ENCODE assay signal across 1 cellular context in the genomic region with DNA sequence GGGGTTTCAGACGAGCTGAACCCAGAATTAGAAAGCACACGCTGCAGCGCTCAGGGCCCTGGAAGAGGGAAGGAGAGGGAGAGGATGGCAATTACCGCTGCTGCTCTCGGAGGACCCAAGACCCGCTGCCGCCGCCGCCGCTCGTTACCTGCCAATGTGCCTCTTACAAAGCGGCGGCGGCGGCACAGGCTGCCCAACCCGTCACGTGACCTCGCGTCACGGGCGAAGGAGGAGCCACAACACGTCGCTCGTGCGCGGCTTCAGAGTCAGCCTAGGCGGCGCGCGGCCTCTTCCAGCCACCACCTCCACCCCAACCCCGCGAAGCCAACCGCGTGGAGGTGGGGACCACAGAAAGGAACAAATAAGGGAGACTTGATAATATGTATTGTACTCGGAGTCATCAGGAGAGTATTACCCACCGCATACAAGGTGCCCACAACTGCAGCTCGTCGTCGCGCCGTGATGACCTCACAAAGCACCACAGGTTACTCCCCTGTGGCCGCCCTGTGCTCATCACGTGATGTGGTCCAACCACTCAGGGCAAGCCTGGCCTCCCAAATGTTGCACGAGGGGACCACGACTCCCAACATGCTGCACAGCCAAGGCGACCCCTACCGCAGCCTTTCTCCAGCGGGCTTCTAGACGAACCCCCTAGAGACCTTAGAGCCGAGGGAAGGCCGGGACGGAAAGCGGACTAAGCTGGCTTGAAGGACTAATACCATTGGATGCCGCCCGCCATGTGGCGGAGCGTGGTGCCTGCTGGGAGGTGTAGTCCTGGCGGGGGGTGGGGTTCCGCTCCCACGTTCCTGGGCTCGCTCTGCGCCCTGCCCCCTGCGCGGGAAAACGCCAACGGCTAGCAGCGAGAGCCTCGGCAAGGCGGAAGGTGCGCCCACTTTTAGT.
TF ChIP-seq lines count a peak whose summit lies in the region.

A gene with protein sequence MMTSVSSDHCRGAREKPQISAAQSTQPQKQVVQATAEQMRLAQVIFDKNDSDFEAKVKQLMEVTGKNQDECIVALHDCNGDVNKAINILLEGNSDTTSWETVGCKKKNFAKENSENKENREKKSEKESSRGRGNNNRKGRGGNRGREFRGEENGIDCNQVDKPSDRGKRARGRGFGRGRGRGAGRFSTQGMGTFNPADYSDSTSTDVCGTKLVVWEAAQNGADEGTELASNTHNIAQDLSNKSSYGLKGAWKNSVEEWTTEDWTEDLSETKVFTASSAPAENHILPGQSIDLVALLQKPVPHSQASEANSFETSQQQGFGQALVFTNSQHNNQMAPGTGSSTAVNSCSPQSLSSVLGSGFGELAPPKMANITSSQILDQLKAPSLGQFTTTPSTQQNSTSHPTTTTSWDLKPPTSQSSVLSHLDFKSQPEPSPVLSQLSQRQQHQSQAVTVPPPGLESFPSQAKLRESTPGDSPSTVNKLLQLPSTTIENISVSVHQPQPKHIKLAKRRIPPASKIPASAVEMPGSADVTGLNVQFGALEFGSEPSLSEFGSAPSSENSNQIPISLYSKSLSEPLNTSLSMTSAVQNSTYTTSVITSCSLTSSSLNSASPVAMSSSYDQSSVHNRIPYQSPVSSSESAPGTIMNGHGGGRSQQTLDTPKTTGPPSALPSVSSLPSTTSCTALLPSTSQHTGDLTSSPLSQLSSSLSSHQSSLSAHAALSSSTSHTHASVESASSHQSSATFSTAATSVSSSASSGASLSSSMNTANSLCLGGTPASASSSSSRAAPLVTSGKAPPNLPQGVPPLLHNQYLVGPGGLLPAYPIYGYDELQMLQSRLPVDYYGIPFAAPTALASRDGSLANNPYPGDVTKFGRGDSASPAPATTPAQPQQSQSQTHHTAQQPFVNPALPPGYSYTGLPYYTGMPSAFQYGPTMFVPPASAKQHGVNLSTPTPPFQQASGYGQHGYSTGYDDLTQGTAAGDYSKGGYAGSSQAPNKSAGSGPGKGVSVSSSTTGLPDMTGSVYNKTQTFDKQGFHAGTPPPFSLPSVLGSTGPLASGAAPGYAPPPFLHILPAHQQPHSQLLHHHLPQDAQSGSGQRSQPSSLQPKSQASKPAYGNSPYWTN (minus strand): TSS at position 158 of the 900 bp plus-strand sequence. CDS start 31,739 bp downstream, outside the sequence.

TF ChIP-seq in K562, 482 proteins besides CTCF, POLR2A, EP300 and RAD21 (continued from another document and continues in another):
- TF ChIP-seq, protein P1, sequence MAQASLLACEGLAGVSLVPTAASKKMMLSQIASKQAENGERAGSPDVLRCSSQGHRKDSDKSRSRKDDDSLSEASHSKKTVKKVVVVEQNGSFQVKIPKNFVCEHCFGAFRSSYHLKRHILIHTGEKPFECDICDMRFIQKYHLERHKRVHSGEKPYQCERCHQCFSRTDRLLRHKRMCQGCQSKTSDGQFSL (CRISPR knock-in tag; IDR thresholded peaks at IDR 0.05): no peak
- TF ChIP-seq, protein P1 (tag; IDR thresholded peaks at IDR 0.05): no peak
- TF ChIP-seq HMG20B (CRISPR knock-in tag; IDR thresholded peaks at IDR 0.05): no peak
- no peak for TF ChIP-seq GATA2 (CRISPR knock-in tag; IDR thresholded peaks at IDR 0.05)
- TF ChIP-seq, protein P2, sequence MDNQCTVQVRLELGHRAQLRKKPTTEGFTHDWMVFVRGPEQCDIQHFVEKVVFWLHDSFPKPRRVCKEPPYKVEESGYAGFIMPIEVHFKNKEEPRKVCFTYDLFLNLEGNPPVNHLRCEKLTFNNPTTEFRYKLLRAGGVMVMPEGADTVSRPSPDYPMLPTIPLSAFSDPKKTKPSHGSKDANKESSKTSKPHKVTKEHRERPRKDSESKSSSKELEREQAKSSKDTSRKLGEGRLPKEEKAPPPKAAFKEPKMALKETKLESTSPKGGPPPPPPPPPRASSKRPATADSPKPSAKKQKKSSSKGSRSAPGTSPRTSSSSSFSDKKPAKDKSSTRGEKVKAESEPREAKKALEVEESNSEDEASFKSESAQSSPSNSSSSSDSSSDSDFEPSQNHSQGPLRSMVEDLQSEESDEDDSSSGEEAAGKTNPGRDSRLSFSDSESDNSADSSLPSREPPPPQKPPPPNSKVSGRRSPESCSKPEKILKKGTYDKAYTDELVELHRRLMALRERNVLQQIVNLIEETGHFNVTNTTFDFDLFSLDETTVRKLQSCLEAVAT (IDR thresholded peaks at IDR 0.05): 0 out of 4 replicates have a peak, but pooled peaks of 1 of the 2 experiments have one; percentile 20
- no peak for TF ChIP-seq ZNF436 (CRISPR knock-in tag; IDR thresholded peaks at IDR 0.05)
- TF ChIP-seq, protein P3, sequence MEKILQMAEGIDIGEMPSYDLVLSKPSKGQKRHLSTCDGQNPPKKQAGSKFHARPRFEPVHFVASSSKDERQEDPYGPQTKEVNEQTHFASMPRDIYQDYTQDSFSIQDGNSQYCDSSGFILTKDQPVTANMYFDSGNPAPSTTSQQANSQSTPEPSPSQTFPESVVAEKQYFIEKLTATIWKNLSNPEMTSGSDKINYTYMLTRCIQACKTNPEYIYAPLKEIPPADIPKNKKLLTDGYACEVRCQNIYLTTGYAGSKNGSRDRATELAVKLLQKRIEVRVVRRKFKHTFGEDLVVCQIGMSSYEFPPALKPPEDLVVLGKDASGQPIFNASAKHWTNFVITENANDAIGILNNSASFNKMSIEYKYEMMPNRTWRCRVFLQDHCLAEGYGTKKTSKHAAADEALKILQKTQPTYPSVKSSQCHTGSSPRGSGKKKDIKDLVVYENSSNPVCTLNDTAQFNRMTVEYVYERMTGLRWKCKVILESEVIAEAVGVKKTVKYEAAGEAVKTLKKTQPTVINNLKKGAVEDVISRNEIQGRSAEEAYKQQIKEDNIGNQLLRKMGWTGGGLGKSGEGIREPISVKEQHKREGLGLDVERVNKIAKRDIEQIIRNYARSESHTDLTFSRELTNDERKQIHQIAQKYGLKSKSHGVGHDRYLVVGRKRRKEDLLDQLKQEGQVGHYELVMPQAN (IDR thresholded peaks at IDR 0.05; ENCODE audit: borderline replicate concordance): peak; percentile 95
- no peak for TF ChIP-seq SMARCB1 (IDR thresholded peaks at IDR 0.05; ENCODE audit: insufficient read length, low read depth)
- TF ChIP-seq, protein P4, sequence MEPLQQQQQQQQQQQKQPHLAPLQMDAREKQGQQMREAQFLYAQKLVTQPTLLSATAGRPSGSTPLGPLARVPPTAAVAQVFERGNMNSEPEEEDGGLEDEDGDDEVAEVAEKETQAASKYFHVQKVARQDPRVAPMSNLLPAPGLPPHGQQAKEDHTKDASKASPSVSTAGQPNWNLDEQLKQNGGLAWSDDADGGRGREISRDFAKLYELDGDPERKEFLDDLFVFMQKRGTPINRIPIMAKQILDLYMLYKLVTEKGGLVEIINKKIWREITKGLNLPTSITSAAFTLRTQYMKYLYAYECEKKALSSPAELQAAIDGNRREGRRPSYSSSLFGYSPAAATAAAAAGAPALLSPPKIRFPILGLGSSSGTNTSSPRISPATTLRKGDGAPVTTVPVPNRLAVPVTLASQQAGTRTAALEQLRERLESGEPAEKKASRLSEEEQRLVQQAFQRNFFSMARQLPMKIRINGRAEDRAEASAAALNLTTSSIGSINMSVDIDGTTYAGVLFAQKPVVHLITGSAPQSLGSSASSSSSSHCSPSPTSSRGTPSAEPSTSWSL (CRISPR knock-in tag; IDR thresholded peaks at IDR 0.05; ENCODE audit: borderline replicate concordance): no peak
- TF ChIP-seq SMARCC2 (IDR thresholded peaks at IDR 0.05; ENCODE audit: low read depth): no peak
- no peak for TF ChIP-seq SLC30A9 (CRISPR knock-in tag; IDR thresholded peaks at IDR 0.05)
- TF ChIP-seq, protein P5, sequence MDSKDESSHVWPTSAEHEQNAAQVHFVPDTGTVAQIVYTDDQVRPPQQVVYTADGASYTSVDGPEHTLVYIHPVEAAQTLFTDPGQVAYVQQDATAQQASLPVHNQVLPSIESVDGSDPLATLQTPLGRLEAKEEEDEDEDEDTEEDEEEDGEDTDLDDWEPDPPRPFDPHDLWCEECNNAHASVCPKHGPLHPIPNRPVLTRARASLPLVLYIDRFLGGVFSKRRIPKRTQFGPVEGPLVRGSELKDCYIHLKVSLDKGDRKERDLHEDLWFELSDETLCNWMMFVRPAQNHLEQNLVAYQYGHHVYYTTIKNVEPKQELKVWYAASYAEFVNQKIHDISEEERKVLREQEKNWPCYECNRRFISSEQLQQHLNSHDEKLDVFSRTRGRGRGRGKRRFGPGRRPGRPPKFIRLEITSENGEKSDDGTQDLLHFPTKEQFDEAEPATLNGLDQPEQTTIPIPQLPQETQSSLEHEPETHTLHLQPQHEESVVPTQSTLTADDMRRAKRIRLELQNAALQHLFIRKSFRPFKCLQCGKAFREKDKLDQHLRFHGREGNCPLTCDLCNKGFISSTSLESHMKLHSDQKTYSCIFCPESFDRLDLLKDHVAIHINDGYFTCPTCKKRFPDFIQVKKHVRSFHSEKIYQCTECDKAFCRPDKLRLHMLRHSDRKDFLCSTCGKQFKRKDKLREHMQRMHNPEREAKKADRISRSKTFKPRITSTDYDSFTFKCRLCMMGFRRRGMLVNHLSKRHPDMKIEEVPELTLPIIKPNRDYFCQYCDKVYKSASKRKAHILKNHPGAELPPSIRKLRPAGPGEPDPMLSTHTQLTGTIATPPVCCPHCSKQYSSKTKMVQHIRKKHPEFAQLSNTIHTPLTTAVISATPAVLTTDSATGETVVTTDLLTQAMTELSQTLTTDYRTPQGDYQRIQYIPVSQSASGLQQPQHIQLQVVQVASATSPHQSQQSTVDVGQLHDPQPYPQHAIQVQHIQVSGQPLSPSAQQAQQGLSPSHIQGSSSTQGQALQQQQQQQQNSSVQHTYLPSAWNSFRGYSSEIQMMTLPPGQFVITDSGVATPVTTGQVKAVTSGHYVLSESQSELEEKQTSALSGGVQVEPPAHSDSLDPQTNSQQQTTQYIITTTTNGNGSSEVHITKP (IDR thresholded peaks at IDR 0.05; ENCODE audit: partially characterized antibody): peak; percentile 84
- no peak for TF ChIP-seq CBX2 (IDR thresholded peaks at IDR 0.05; ENCODE audit: insufficient read depth, low read length, poor library complexity, severe bottlenecking)
- no peak for TF ChIP-seq ZNF224 (CRISPR knock-in tag; IDR thresholded peaks at IDR 0.05)
- peak; percentile 53; the same call in 1 of the 2 replicates for TF ChIP-seq ZBTB7A (IDR thresholded peaks at IDR 0.05; ENCODE audit: borderline replicate concordance, control insufficient read depth, low read depth, low read length)
- TF ChIP-seq, protein P6, sequence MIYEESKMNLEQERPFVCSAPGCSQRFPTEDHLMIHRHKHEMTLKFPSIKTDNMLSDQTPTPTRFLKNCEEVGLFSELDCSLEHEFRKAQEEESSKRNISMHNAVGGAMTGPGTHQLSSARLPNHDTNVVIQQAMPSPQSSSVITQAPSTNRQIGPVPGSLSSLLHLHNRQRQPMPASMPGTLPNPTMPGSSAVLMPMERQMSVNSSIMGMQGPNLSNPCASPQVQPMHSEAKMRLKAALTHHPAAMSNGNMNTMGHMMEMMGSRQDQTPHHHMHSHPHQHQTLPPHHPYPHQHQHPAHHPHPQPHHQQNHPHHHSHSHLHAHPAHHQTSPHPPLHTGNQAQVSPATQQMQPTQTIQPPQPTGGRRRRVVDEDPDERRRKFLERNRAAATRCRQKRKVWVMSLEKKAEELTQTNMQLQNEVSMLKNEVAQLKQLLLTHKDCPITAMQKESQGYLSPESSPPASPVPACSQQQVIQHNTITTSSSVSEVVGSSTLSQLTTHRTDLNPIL (CRISPR knock-in tag; IDR thresholded peaks at IDR 0.05): no peak
- TF ChIP-seq ZNF239 (CRISPR knock-in tag; IDR thresholded peaks at IDR 0.05): no peak
- TF ChIP-seq CREB1 (IDR thresholded peaks at IDR 0.05): peak; percentile 95
- peak; percentile 97 for TF ChIP-seq CREB1 (CRISPR knock-in tag; IDR thresholded peaks at IDR 0.05)
- TF ChIP-seq PHF21A (IDR thresholded peaks at IDR 0.05; ENCODE audit: borderline replicate concordance, low read depth): no peak
- no peak for TF ChIP-seq ZBTB1 (CRISPR knock-in tag; IDR thresholded peaks at IDR 0.05; ENCODE audit: borderline replicate concordance, low read depth)
- peak; percentile 95 for TF ChIP-seq TAF1 (IDR thresholded peaks at IDR 0.05; ENCODE audit: control insufficient read depth, extremely low read depth, insufficient read depth, low read length, severe bottlenecking)
- peak; percentile 93 for TF ChIP-seq BHLHE40 (IDR thresholded peaks at IDR 0.05; ENCODE audit: low read length)
- TF ChIP-seq, protein P7, sequence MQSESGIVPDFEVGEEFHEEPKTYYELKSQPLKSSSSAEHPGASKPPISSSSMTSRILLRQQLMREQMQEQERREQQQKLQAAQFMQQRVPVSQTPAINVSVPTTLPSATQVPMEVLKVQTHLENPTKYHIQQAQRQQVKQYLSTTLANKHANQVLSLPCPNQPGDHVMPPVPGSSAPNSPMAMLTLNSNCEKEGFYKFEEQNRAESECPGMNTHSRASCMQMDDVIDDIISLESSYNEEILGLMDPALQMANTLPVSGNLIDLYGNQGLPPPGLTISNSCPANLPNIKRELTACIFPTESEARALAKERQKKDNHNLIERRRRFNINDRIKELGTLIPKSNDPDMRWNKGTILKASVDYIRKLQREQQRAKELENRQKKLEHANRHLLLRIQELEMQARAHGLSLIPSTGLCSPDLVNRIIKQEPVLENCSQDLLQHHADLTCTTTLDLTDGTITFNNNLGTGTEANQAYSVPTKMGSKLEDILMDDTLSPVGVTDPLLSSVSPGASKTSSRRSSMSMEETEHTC (IDR thresholded peaks at IDR 0.05): peak; percentile 37; the same call in 1 of the 2 replicates
- TF ChIP-seq CAMTA2 (CRISPR knock-in tag; conservative IDR thresholded peaks at IDR 0.05): no peak
- TF ChIP-seq FOXJ3 (CRISPR knock-in tag; IDR thresholded peaks at IDR 0.05): no peak
- peak; percentile 83 for TF ChIP-seq POLR2B (IDR thresholded peaks at IDR 0.05; ENCODE audit: low read depth, partially characterized antibody)
- no peak for TF ChIP-seq IRF2 (CRISPR knock-in tag; IDR thresholded peaks at IDR 0.05)
- TF ChIP-seq ZNF184 (CRISPR knock-in tag; IDR thresholded peaks at IDR 0.05): no peak
- TF ChIP-seq, protein P8, sequence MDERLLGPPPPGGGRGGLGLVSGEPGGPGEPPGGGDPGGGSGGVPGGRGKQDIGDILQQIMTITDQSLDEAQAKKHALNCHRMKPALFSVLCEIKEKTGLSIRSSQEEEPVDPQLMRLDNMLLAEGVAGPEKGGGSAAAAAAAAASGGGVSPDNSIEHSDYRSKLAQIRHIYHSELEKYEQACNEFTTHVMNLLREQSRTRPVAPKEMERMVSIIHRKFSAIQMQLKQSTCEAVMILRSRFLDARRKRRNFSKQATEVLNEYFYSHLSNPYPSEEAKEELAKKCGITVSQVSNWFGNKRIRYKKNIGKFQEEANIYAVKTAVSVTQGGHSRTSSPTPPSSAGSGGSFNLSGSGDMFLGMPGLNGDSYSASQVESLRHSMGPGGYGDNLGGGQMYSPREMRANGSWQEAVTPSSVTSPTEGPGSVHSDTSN (CRISPR knock-in tag; IDR thresholded peaks at IDR 0.05; ENCODE audit: low read depth): no peak
- TF ChIP-seq, protein P8 (tag; conservative IDR thresholded peaks at IDR 0.05; ENCODE audit: low read depth): no peak
- TF ChIP-seq CBFB (CRISPR knock-in tag; IDR thresholded peaks at IDR 0.05): peak; percentile 66; the same call in 1 of the 2 replicates
- no peak for TF ChIP-seq FIP1L1 (IDR thresholded peaks at IDR 0.05; ENCODE audit: low read depth, low read length, poor library complexity, severe bottlenecking)
- no peak for TF ChIP-seq ZNF764 (CRISPR knock-in tag; IDR thresholded peaks at IDR 0.05; ENCODE audit: low read depth)
- no peak for TF ChIP-seq TAL1 (IDR thresholded peaks at IDR 0.05)
